11 cellular contexts compared by ENCODE assay signal in the genomic region with DNA sequence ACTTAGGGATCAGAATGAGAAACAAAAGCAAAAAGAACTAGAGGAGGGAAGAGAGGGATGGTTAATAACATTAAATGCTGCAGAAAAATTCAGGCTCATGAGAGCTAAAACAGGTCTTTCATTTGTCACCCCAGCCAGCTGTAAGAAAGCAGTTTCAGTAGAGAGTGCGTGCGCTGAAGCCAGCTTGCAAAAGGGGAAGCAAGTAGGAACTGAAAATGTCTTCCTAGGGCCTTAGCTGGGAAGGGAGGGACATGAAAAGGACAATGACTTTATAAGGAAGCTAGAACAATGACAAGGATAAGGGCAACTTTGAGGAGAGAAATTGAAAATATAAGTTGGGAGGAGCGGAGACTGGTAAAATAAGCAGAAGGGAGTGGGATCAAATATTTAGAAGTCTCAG. TPM values are rescaled to one million over a fixed set of nuclear protein-coding genes. Genes with fewer than 3 reads are reported as not detected.
DNase-seq lines count a peak whose midpoint lies in the region; ATAC-seq and TF ChIP-seq lines count a peak whose summit lies in the region.
"Had no signal": no experiment of that assay in that cellular context is flagged by ENCODE, and none has a peak within 500 bp of the region (broad histone marks: within the 10 kb centered on the region; RNA-seq: fewer than 3 reads in every experiment).

No MANE protein-coding gene starts in this region.

- H3K9ac ChIP-seq in OCI-LY3 (ENCODE audit: low read length) = peak overlapping the region; percentile 57

- CTCF ChIA-PET in activated naive CD4-positive, alpha-beta T cell treated with anti-CD3 and anti-CD28 coated beads for 36 hours (lab: Charles Lee) = interaction anchor here (1.4 kb wide), 1 partner anchor 23 kb away, joined by 3 read pairs; no protein-coding TSS in a partner anchor

- peak overlapping the region; percentile 87 for H3K4me2 ChIP-seq in OCI-LY3 (ENCODE audit: low read length)

- H3K4me3 ChIP-seq in OCI-LY3 (ENCODE audit: low read length) = peak overlapping the region; percentile 48

- no peak for ATAC-seq in stimulated activated naive B cell treated with anti-CD40 and anti-IgM and Interleukin-4, amounts not matched to agents 10 μg/mL and 1 μg/mL and 100 μg/mL, for 72 hours (replicated peaks)
- no peak for ATAC-seq in GM21619 (IDR thresholded peaks at IDR 0.05; ENCODE audit: unreplicated experiment)
- ATAC-seq: foreskin keratinocyte had no signal

- H3K27me3 Mint-ChIP-seq in activated naive CD4-positive, alpha-beta T cell treated with anti-CD3 and anti-CD28 coated beads, Interleukin-2, amount 50 U/mL, for 24 hours = no peaks in the 10 kb centered on the region
- no peaks in the 10 kb centered on the region for H3K27me3 Mint-ChIP-seq in activated naive CD4-positive, alpha-beta T cell treated with anti-CD3 and anti-CD28 coated beads for 36 hours (ENCODE audit: low read depth)
- H3K27me3 Mint-ChIP-seq in stimulated activated naive B cell treated with anti-CD40 and anti-IgM and Interleukin-4, amounts not matched to agents 10 μg/mL and 1 μg/mL and 100 μg/mL, for 72 hours = no peaks in the 10 kb centered on the region
- H3K27me3 Mint-ChIP-seq in mesothelial cell of epicardium (ENCODE audit: low read depth) = no peaks in the 10 kb centered on the region

- no peaks in the 10 kb centered on the region for H3K9me3 Mint-ChIP-seq in activated naive CD4-positive, alpha-beta T cell treated with anti-CD3 and anti-CD28 coated beads, Interleukin-2, amount 50 U/mL, for 24 hours
- no peaks in the 10 kb centered on the region for H3K9me3 Mint-ChIP-seq in activated naive CD4-positive, alpha-beta T cell treated with anti-CD3 and anti-CD28 coated beads for 36 hours
- H3K9me3 Mint-ChIP-seq in stimulated activated naive B cell treated with anti-CD40 and anti-IgM and Interleukin-4, amounts not matched to agents 10 μg/mL and 1 μg/mL and 100 μg/mL, for 72 hours = no peaks in the 10 kb centered on the region
- H3K9me3 Mint-ChIP-seq in mesothelial cell of epicardium = peaks cover 5% of the 10 kb centered on the region

- no peak overlapping the region for H3K4me3 Mint-ChIP-seq in activated naive CD4-positive, alpha-beta T cell treated with anti-CD3 and anti-CD28 coated beads, Interleukin-2, amount 50 U/mL, for 24 hours
- H3K4me3 Mint-ChIP-seq in activated naive CD4-positive, alpha-beta T cell treated with anti-CD3 and anti-CD28 coated beads for 36 hours = no peak overlapping the region
- peak overlapping the region; percentile 68 to 78 for H3K4me3 Mint-ChIP-seq in stimulated activated naive B cell treated with anti-CD40 and anti-IgM and Interleukin-4, amounts not matched to agents 10 μg/mL and 1 μg/mL and 100 μg/mL, for 72 hours
- no peak overlapping the region for H3K4me3 Mint-ChIP-seq in mesothelial cell of epicardium

- peaks cover 6% of the 10 kb centered on the region; the same call in 1 of the 2 replicates for H4K20me1 ChIP-seq in OCI-LY3 (ENCODE audit: insufficient read depth, low read length)

- no peaks in the 10 kb centered on the region for H3K9me3 ChIP-seq in OCI-LY3 (ENCODE audit: insufficient read depth, low read length)

- TF ChIP-seq CTCF in OCI-LY3 (IDR thresholded peaks at IDR 0.05; ENCODE audit: low read depth, low read length) (no peak), mesothelial cell of epicardium (IDR thresholded peaks at IDR 0.05; ENCODE audit: unreplicated experiment) (no peak)

- intact Hi-C loops in activated naive CD4-positive, alpha-beta T cell treated with anti-CD3 and anti-CD28 coated beads for 36 hours (cut with micrococcal nuclease) = loop anchor here (5.0 to 10.0 kb wide), 2 partner anchors 264 to 802 kb away; a partner anchor contains a TSS

- H3K4me1 Mint-ChIP-seq in activated naive CD4-positive, alpha-beta T cell treated with anti-CD3 and anti-CD28 coated beads, Interleukin-2, amount 50 U/mL, for 24 hours = peaks cover 46% of the 10 kb centered on the region
- H3K4me1 Mint-ChIP-seq in activated naive CD4-positive, alpha-beta T cell treated with anti-CD3 and anti-CD28 coated beads for 36 hours (ENCODE audit: low read depth) = peaks cover 40% of the 10 kb centered on the region
- H3K4me1 Mint-ChIP-seq in stimulated activated naive B cell treated with anti-CD40 and anti-IgM and Interleukin-4, amounts not matched to agents 10 μg/mL and 1 μg/mL and 100 μg/mL, for 72 hours = peaks cover 32 to 43% of the 10 kb centered on the region in 2 donors
- H3K4me1 Mint-ChIP-seq in mesothelial cell of epicardium = peaks cover 28% of the 10 kb centered on the region

- peaks cover 68% of the 10 kb centered on the region for H3K79me2 ChIP-seq in OCI-LY3 (ENCODE audit: low read length)

- no peaks in the 10 kb centered on the region for H3K27me3 ChIP-seq in OCI-LY3 (ENCODE audit: low read depth, low read length)
- H3K27me3 ChIP-seq: foreskin keratinocyte had no signal

- peak overlapping the region; percentile 79 for H3K27ac ChIP-seq in OCI-LY3 (ENCODE audit: low read length)
- H3K27ac ChIP-seq: foreskin keratinocyte had no signal

- peak overlapping the region; percentile 4 for H3K27ac Mint-ChIP-seq in activated naive CD4-positive, alpha-beta T cell treated with anti-CD3 and anti-CD28 coated beads, Interleukin-2, amount 50 U/mL, for 24 hours
- no peak overlapping the region for H3K27ac Mint-ChIP-seq in activated naive CD4-positive, alpha-beta T cell treated with anti-CD3 and anti-CD28 coated beads for 36 hours
- peak overlapping the region; percentile 92 for H3K27ac Mint-ChIP-seq in stimulated activated naive B cell treated with anti-CD40 and anti-IgM and Interleukin-4, amounts not matched to agents 10 μg/mL and 1 μg/mL and 100 μg/mL, for 72 hours
- no peak overlapping the region for H3K27ac Mint-ChIP-seq in mesothelial cell of epicardium

- DNase-seq in activated naive CD4-positive, alpha-beta T cell treated with anti-CD3 and anti-CD28 coated beads for 36 hours = no peak
- DNase-seq in germinal center (ENCODE audit: low spot score) (peak; percentile 25), EL (no peak), mesothelial cell of epicardium (ENCODE audit: low spot score in 2 of 2, unreplicated experiment in 2 of 2) (no peak)
- DNase-seq in stimulated activated naive B cell treated with anti-CD40 and anti-IgM and Interleukin-4, amounts not matched to agents 10 μg/mL and 1 μg/mL and 100 μg/mL, for 72 hours = peak; percentile 32
- DNase-seq: foreskin keratinocyte, NCI-H1417 treated with DMSO at 0.1 percent for 48 hours, retina had no signal

- H3K4me1 ChIP-seq in OCI-LY3 (ENCODE audit: low read length) = peaks cover 50% of the 10 kb centered on the region

- no peak overlapping the region for H2AFZ ChIP-seq in OCI-LY3 (ENCODE audit: low read depth, low read length)

- peaks cover 24% of the 10 kb centered on the region for H3K36me3 ChIP-seq in OCI-LY3 (replicated peaks; ENCODE audit: low read depth, low read length)

- H3K36me3 Mint-ChIP-seq in activated naive CD4-positive, alpha-beta T cell treated with anti-CD3 and anti-CD28 coated beads, Interleukin-2, amount 50 U/mL, for 24 hours = peaks cover 10% of the 10 kb centered on the region
- H3K36me3 Mint-ChIP-seq in activated naive CD4-positive, alpha-beta T cell treated with anti-CD3 and anti-CD28 coated beads for 36 hours (ENCODE audit: low read depth) = peaks cover 27% of the 10 kb centered on the region
- H3K36me3 Mint-ChIP-seq in stimulated activated naive B cell treated with anti-CD40 and anti-IgM and Interleukin-4, amounts not matched to agents 10 μg/mL and 1 μg/mL and 100 μg/mL, for 72 hours = peaks cover 30 to 31% of the 10 kb centered on the region in 2 donors
- peaks cover 19% of the 10 kb centered on the region for H3K36me3 Mint-ChIP-seq in mesothelial cell of epicardium

RNA-seq across cellular contexts. Expression of a gene that starts 3.1 kb away (rescaled TPM):
- 100 to 1,000 TPM; 105 TPM for total RNA-seq in activated naive CD4-positive, alpha-beta T cell treated with anti-CD3 and anti-CD28 coated beads for 36 hours
- total RNA-seq in mesothelial cell of epicardium = 39.3 to 42.3 TPM (median 41.8 TPM) in 3 replicates

RNA-seq across cellular contexts. Expression of a gene that starts 5.3 kb away (rescaled TPM):
- total RNA-seq in activated naive CD4-positive, alpha-beta T cell treated with anti-CD3 and anti-CD28 coated beads for 36 hours = 10 to 100 TPM; 80.7 to 84.2 TPM
- total RNA-seq in mesothelial cell of epicardium = 93.6 to 97.9 TPM (median 94.4 TPM) in 3 replicates

RNA-seq across cellular contexts. Expression of a gene that starts 44.2 kb away (rescaled TPM):
- total RNA-seq in activated naive CD4-positive, alpha-beta T cell treated with anti-CD3 and anti-CD28 coated beads for 36 hours = under 1 TPM in 1 of 2 experiments, not detected in 1; 0.44 TPM
- total RNA-seq in mesothelial cell of epicardium = 1.2 to 2.6 TPM (median 2.2 TPM) in 3 replicates

Comparison
In these comparisons a context has a peak if more than half of its experiments do, and no peak if none do; other contexts are left out.
1. H3K27ac Mint-ChIP-seq: peak in activated naive CD4-positive, alpha-beta T cell treated with anti-CD3 and anti-CD28 coated beads, Interleukin-2, amount 50 U/mL, for 24 hours (single experiment) and stimulated activated naive B cell treated with anti-CD40 and anti-IgM and Interleukin-4, amounts not matched to agents 10 μg/mL and 1 μg/mL and 100 μg/mL, for 72 hours (single experiment); none in activated naive CD4-positive, alpha-beta T cell treated with anti-CD3 and anti-CD28 coated beads for 36 hours (single experiment) and mesothelial cell of epicardium (single experiment).
2. H3K4me3 Mint-ChIP-seq: peak in stimulated activated naive B cell treated with anti-CD40 and anti-IgM and Interleukin-4, amounts not matched to agents 10 μg/mL and 1 μg/mL and 100 μg/mL, for 72 hours (2 of 2); none in activated naive CD4-positive, alpha-beta T cell treated with anti-CD3 and anti-CD28 coated beads, Interleukin-2, amount 50 U/mL, for 24 hours (single experiment), activated naive CD4-positive, alpha-beta T cell treated with anti-CD3 and anti-CD28 coated beads for 36 hours (single experiment) and mesothelial cell of epicardium (single experiment).
3. DNase-seq: peak in germinal center (single experiment) and stimulated activated naive B cell treated with anti-CD40 and anti-IgM and Interleukin-4, amounts not matched to agents 10 μg/mL and 1 μg/mL and 100 μg/mL, for 72 hours (single experiment); none in activated naive CD4-positive, alpha-beta T cell treated with anti-CD3 and anti-CD28 coated beads for 36 hours (single experiment), EL (single experiment) and mesothelial cell of epicardium (0 of 2).